22 cellular contexts compared by ENCODE assay signal in the genomic region with DNA sequence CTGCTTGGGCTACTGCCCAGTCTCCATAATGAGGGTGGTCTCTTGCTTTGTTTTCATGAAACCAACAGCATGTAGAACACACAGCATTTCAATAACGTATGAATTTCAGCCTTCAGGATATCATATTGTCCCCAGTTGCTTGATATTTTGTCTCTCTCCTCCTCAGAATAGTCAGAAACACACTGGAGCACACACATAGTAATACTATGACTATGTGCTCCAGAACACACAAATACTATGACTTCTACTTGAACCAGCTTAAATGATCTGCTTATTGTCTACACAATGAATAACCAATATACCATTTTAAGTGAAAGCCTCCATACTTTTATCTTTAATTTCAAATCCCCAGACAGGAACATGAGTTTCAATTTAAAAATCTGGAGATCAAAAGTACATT.
DNase-seq lines count a peak whose midpoint lies in the region; ATAC-seq and TF ChIP-seq lines count a peak whose summit lies in the region.
"Had no signal": no experiment of that assay in that cellular context is flagged by ENCODE, and none has a peak within 500 bp of the region (broad histone marks: within the 10 kb centered on the region; RNA-seq: fewer than 3 reads in every experiment).

No MANE protein-coding gene starts in this region.

- H3K23ac ChIP-seq in mesenchymal stem cell (ENCODE audit: low read length in 2 of 2): no peak overlapping the region

- H3K79me1 ChIP-seq in mesenchymal stem cell (replicated peaks; ENCODE audit: low read length, poor library complexity, severe bottlenecking): peaks cover 8% of the 10 kb centered on the region

- H3K9me3 ChIP-seq in SJSA1 (replicated peaks) (no peaks in the 10 kb centered on the region), mesenchymal stem cell (ENCODE audit: control insufficient read depth, low read length) (no peaks in the 10 kb centered on the region)
- H3K9me3 ChIP-seq: A549, BE2C had no signal

- no peak overlapping the region for H2AFZ ChIP-seq in mesenchymal stem cell (ENCODE audit: low read depth, low read length)

- H3K36me3 Mint-ChIP-seq in stimulated activated effector memory CD8-positive, alpha-beta T cell treated with anti-CD3 and anti-CD28 coated beads, Interleukin-12 subunit alpha, Interleukin-12 subunit beta, amount 100 ng/mL, for 72 hours: no peaks in the 10 kb centered on the region

- H4K8ac ChIP-seq in mesenchymal stem cell (ENCODE audit: low read length): no peak overlapping the region

- no peak overlapping the region for H3K4ac ChIP-seq in mesenchymal stem cell (ENCODE audit: low read depth in 1 of 2, low read length in 2 of 2)

- 88% methylated on average over 1 of the region's 1 CpG for WGBS in mesenchymal stem cell

- H3K27me3 ChIP-seq in SJSA1 (replicated peaks) (no peaks in the 10 kb centered on the region), mesenchymal stem cell (ENCODE audit: control insufficient read depth in 1 of 2, insufficient read depth in 1 of 2, low read length in 2 of 2) (no peaks in the 10 kb centered on the region)
- H3K27me3 ChIP-seq: BE2C had no signal

- H2BK12ac ChIP-seq in mesenchymal stem cell (ENCODE audit: low read length in 2 of 2): no peak overlapping the region

- H2BK15ac ChIP-seq in mesenchymal stem cell (ENCODE audit: low read depth, poor library complexity, severe bottlenecking): no peak overlapping the region

- no peak overlapping the region for H3K4me2 ChIP-seq in mesenchymal stem cell (ENCODE audit: low read length, poor library complexity, severe bottlenecking)

- H3K36me3 ChIP-seq in SJSA1: no peaks in the 10 kb centered on the region
- H3K36me3 ChIP-seq in mesenchymal stem cell (ENCODE audit: control insufficient read depth in 1 of 2, insufficient read depth in 2 of 2, low read depth in 1 of 2, low read length in 2 of 2): no peaks in the 10 kb centered on the region
- H3K36me3 ChIP-seq: BE2C had no signal

- H3K4me1 Mint-ChIP-seq in stimulated activated effector memory CD8-positive, alpha-beta T cell treated with anti-CD3 and anti-CD28 coated beads, Interleukin-12 subunit alpha, Interleukin-12 subunit beta, amount 100 ng/mL, for 72 hours: no peaks in the 10 kb centered on the region

- H3K9ac ChIP-seq in mesenchymal stem cell (ENCODE audit: low read length): peak overlapping the region; percentile 28

- no peak overlapping the region for H2BK5ac ChIP-seq in mesenchymal stem cell (ENCODE audit: low read depth, low read length, poor library complexity, severe bottlenecking)

- H3K9me3 Mint-ChIP-seq in stimulated activated effector memory CD8-positive, alpha-beta T cell treated with anti-CD3 and anti-CD28 coated beads, Interleukin-12 subunit alpha, Interleukin-12 subunit beta, amount 100 ng/mL, for 72 hours: peaks cover 3% of the 10 kb centered on the region

- no peak overlapping the region for H2BK120ac ChIP-seq in mesenchymal stem cell (ENCODE audit: low read depth, low read length)

- DNase-seq in AG08396 (ENCODE audit: low spot score) (peak; percentile 16), SJSA1 (ENCODE audit: low read depth in 1 of 2, low spot score in 2 of 2) (peak in 1 of 2 experiments; percentile 8), mesenchymal stem cell (no peak), RPMI8226 (no peak)
- no peak for DNase-seq in stimulated activated effector memory CD8-positive, alpha-beta T cell treated with anti-CD3 and anti-CD28 coated beads, Interleukin-12 subunit alpha, Interleukin-12 subunit beta, amount 100 ng/mL, for 72 hours (ENCODE audit: low spot score in 2 of 2)
- DNase-seq: BE2C, EL, GF-D8, H7, HFFc6, KG1, NCI-H1436 treated with DMSO at 0.1 percent for 48 hours, NCI-H2029, NCI-H2227 treated with DMSO at 0.1 percent for 48 hours, NCI-H510A, NCI-H748 treated with DMSO at 0.1 percent for 48 hours, SIG-M5 had no signal

- H4K91ac ChIP-seq in mesenchymal stem cell (ENCODE audit: low read length): no peak overlapping the region

- no peak overlapping the region for H3K27ac Mint-ChIP-seq in stimulated activated effector memory CD8-positive, alpha-beta T cell treated with anti-CD3 and anti-CD28 coated beads, Interleukin-12 subunit alpha, Interleukin-12 subunit beta, amount 100 ng/mL, for 72 hours
- H3K27ac Mint-ChIP-seq: HFFc6 had no signal

- no peak overlapping the region for H2AK5ac ChIP-seq in mesenchymal stem cell (ENCODE audit: low read length, severe bottlenecking)

- H3K18ac ChIP-seq in mesenchymal stem cell (ENCODE audit: low read depth in 1 of 2, low read length in 2 of 2): no peak overlapping the region

- H3K27ac ChIP-seq in SJSA1: peak overlapping the region; percentile 39; the same call in 1 of the 2 replicates
- no peak overlapping the region for H3K27ac ChIP-seq in mesenchymal stem cell (ENCODE audit: low read length, poor library complexity, severe bottlenecking)
- H3K27ac ChIP-seq: HL-60 had no signal

- no peak overlapping the region for H3K14ac ChIP-seq in mesenchymal stem cell (ENCODE audit: low read length in 2 of 2)

- H3K4me1 ChIP-seq in SJSA1 (replicated peaks): peaks cover 39% of the 10 kb centered on the region
- H3K4me1 ChIP-seq in mesenchymal stem cell (ENCODE audit: control insufficient read depth, insufficient read depth, low read depth, low read length): peaks cover 2% of the 10 kb centered on the region

- no peak overlapping the region for H3K4me3 Mint-ChIP-seq in stimulated activated effector memory CD8-positive, alpha-beta T cell treated with anti-CD3 and anti-CD28 coated beads, Interleukin-12 subunit alpha, Interleukin-12 subunit beta, amount 100 ng/mL, for 72 hours

- no peak overlapping the region for H3K4me3 ChIP-seq in SJSA1
- H3K4me3 ChIP-seq in mesenchymal stem cell (ENCODE audit: insufficient read depth in 1 of 2, low read depth in 1 of 2, low read length in 2 of 2): peak overlapping the region in 1 of 2 experiments; percentile 23
- H3K4me3 ChIP-seq: A549 had no signal

- peak; percentile 44 for ATAC-seq in stimulated activated effector memory CD8-positive, alpha-beta T cell treated with anti-CD3 and anti-CD28 coated beads, Interleukin-12 subunit alpha, Interleukin-12 subunit beta, amount 100 ng/mL, for 72 hours
- ATAC-seq in SK-N-SH treated with all-trans-retinoic acid at 6 μM for 48 hours (no peak), HG02870 (IDR thresholded peaks at IDR 0.05; ENCODE audit: unreplicated experiment) (no peak)
- ATAC-seq: HepG2 had no signal

TF ChIP-seq in SK-N-SH treated with all-trans-retinoic acid at 6 μM for 48 hours, 23 proteins besides CTCF, POLR2A, EP300 and RAD21:
- TF ChIP-seq ZFP30 (CRISPR knock-in tag; IDR thresholded peaks at IDR 0.05) (no peak), ZNF565 (CRISPR knock-in tag; conservative IDR thresholded peaks at IDR 0.05; ENCODE audit: low read depth) (no peak), CSDC2 (CRISPR knock-in tag; IDR thresholded peaks at IDR 0.05) (no peak), SNAI2 (CRISPR knock-in tag; IDR thresholded peaks at IDR 0.05) (no peak), ZNF8 (CRISPR knock-in tag; IDR thresholded peaks at IDR 0.05) (no peak), GLIS3 (CRISPR knock-in tag; IDR thresholded peaks at IDR 0.05) (no peak), ISL1 (CRISPR knock-in tag; IDR thresholded peaks at IDR 0.05) (no peak), ESRRG (CRISPR knock-in tag; IDR thresholded peaks at IDR 0.05) (no peak), PPARA (CRISPR knock-in tag; IDR thresholded peaks at IDR 0.05; ENCODE audit: borderline replicate concordance) (no peak)
- TF ChIP-seq, protein P1, sequence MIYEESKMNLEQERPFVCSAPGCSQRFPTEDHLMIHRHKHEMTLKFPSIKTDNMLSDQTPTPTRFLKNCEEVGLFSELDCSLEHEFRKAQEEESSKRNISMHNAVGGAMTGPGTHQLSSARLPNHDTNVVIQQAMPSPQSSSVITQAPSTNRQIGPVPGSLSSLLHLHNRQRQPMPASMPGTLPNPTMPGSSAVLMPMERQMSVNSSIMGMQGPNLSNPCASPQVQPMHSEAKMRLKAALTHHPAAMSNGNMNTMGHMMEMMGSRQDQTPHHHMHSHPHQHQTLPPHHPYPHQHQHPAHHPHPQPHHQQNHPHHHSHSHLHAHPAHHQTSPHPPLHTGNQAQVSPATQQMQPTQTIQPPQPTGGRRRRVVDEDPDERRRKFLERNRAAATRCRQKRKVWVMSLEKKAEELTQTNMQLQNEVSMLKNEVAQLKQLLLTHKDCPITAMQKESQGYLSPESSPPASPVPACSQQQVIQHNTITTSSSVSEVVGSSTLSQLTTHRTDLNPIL (CRISPR knock-in tag; IDR thresholded peaks at IDR 0.05; ENCODE audit: low read depth): no peak
